Comparison of ENCODE assay signal across 19 cellular contexts in the genomic region with DNA sequence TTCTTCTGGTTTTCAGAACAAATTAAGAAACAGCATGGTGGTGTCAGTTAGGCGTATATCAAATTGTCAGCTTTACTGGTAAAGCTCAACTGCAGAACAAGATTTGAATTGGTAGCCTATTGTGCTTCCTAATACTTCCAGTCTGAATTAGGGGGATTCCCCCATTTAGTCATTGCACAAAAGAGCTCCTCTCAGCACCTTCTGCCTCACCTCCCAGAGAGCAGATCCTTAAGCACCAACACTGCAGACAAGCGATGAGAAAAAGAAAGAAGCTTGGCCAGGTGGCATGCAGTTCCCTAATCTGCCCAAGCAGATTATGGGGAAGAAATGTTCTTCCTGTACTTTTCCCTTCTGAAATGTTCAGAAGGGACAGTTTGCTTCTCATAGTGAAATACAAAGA. TPM values are rescaled to one million over a fixed set of nuclear protein-coding genes. Genes with fewer than 3 reads are reported as not detected.
DNase-seq lines count a peak whose midpoint lies in the region; ATAC-seq and TF ChIP-seq lines count a peak whose summit lies in the region.
"Had no signal": no experiment of that assay in that cellular context is flagged by ENCODE, and none has a peak within 500 bp of the region (broad histone marks: within the 10 kb centered on the region; RNA-seq: fewer than 3 reads in every experiment).

No MANE protein-coding gene starts in this region.

- H3K36me3 ChIP-seq in sigmoid colon (peaks cover 0 to 16% (median 0%) of the 10 kb centered on the region in 4 donors), BE2C (no peaks in the 10 kb centered on the region)
- H3K36me3 ChIP-seq: upper lobe of left lung had no signal

- H3K27ac ChIP-seq in sigmoid colon: no peak overlapping the region
- H3K27ac ChIP-seq: upper lobe of left lung had no signal

- TF ChIP-seq POLR2A in sigmoid colon (IDR thresholded peaks at IDR 0.05): no peak

- DNase-seq in cerebellar cortex (ENCODE audit: low spot score) (peak; percentile 17), NCI-H226 (no peak), HFFc6 (no peak), sigmoid colon (no peak), BE2C (no peak)
- DNase-seq: activated CD4-positive, CD25-positive, alpha-beta regulatory T cell treated with anti-CD3 and anti-CD28 coated beads, Interleukin-2, amount 50 U/mL, for 72 hours; activated T-cell treated with anti-CD3 and anti-CD28 coated beads, Interleukin-2, amount 50 U/mL, for 4 hours; AML-193; amygdala; H7; natural killer cell; NCI-H187 treated with DMSO at 0.1 percent for 48 hours; NCI-H526 treated with DMSO at 0.1 percent for 48 hours; retina; stimulated activated CD4-positive, alpha-beta T cell treated with anti-CD3 and anti-CD28 coated beads, Interleukin-1b, Interleukin-23, amount 100 ng/mL, for 48 hours; upper lobe of left lung had no signal

- H3K4me1 ChIP-seq in sigmoid colon (peaks cover 0 to 12% (median 3%) of the 10 kb centered on the region in 4 donors), BE2C (no peaks in the 10 kb centered on the region; the same call in 1 of the 2 replicates)
- H3K4me1 ChIP-seq: upper lobe of left lung had no signal

- intact Hi-C loops in sigmoid colon (cut with DNase I): no loop called here

- no peaks in the 10 kb centered on the region for H3K9me3 ChIP-seq in sigmoid colon
- H3K9me3 ChIP-seq in BE2C: no peaks in the 10 kb centered on the region
- H3K9me3 ChIP-seq: upper lobe of left lung had no signal

- no peaks in the 10 kb centered on the region for H3K9me3 Mint-ChIP-seq in HFFc6
- H3K9me3 Mint-ChIP-seq: activated T-cell treated with anti-CD3 and anti-CD28 coated beads, Interleukin-2, amount 50 U/mL, for 4 hours; natural killer cell had no signal

- H3K27me3 ChIP-seq in sigmoid colon: no peaks in the 10 kb centered on the region
- H3K27me3 ChIP-seq in BE2C: no peaks in the 10 kb centered on the region
- H3K27me3 ChIP-seq: upper lobe of left lung had no signal

- no peak for TF ChIP-seq EP300 in sigmoid colon (IDR thresholded peaks at IDR 0.05)

- 93 to 94% methylated on average over 2 of the region's 2 CpGs for WGBS in sigmoid colon, 2 donors

- no peaks in the 10 kb centered on the region for H3K27me3 Mint-ChIP-seq in HFFc6 (ENCODE audit: insufficient read depth)

- H3K4me1 Mint-ChIP-seq in HFFc6 (ENCODE audit: low read depth): no peaks in the 10 kb centered on the region
- H3K4me1 Mint-ChIP-seq: natural killer cell had no signal

- ATAC-seq in GM18867 (IDR thresholded peaks at IDR 0.05; ENCODE audit: unreplicated experiment) (peak; percentile 47), GM21526 (IDR thresholded peaks at IDR 0.05; ENCODE audit: low FRiP score, unreplicated experiment) (peak; percentile 46), HG03039 (IDR thresholded peaks at IDR 0.05; ENCODE audit: unreplicated experiment) (peak; percentile 87)
- ATAC-seq: natural killer cell had no signal

- no peak overlapping the region for H3K4me3 ChIP-seq in sigmoid colon
- no peak overlapping the region for H3K4me3 ChIP-seq in BE2C (ENCODE audit: low read depth, low read length)
- H3K4me3 ChIP-seq: upper lobe of left lung had no signal

- no peak overlapping the region for H3K27ac Mint-ChIP-seq in HFFc6
- H3K27ac Mint-ChIP-seq: natural killer cell had no signal

- H3K36me3 Mint-ChIP-seq in HFFc6 (ENCODE audit: low read depth): no peaks in the 10 kb centered on the region
- H3K36me3 Mint-ChIP-seq: natural killer cell had no signal

- no peak for TF ChIP-seq CTCF in HFFc6 (IDR thresholded peaks at IDR 0.05)
- no peak for TF ChIP-seq CTCF in sigmoid colon (IDR thresholded peaks at IDR 0.05)
- TF ChIP-seq CTCF in BE2C (IDR thresholded peaks at IDR 0.05; ENCODE audit: low read depth, low read length): no peak

- H3K4me3 Mint-ChIP-seq in HFFc6: no peak overlapping the region
- H3K4me3 Mint-ChIP-seq: activated T-cell treated with anti-CD3 and anti-CD28 coated beads, Interleukin-2, amount 50 U/mL, for 4 hours; natural killer cell had no signal

RNA-seq across cellular contexts. Expression of a gene that starts 9.2 kb away (rescaled TPM):
- total RNA-seq in HFFc6 (2021; fragmentation: NEBNext Ultra II Directional; extraction: Animal tissue kit (Norgen Biotek cat#: 25700)): 10 to 100 TPM in 2 of 6 experiments, 1 to 10 TPM in 4; 5.9 to 12.1 (median 7.0) TPM
- total RNA-seq in sigmoid colon: 10 to 100 TPM in 3 of 4 donors, 1 to 10 TPM in 1; 9.7 to 17.1 (median 12.9) TPM
- 1 to 10 TPM in 2 of 3 donors, under 1 TPM in 1; 0.69 to 2.3 (median 1.8) TPM for polyA plus RNA-seq in sigmoid colon
- polyA plus RNA-seq in BE2C (2012; ENCODE audit: insufficient read depth, insufficient read length, low read depth): 13.2 TPM
